Comparison of ENCODE assay signal across 2 cellular contexts in the genomic region with DNA sequence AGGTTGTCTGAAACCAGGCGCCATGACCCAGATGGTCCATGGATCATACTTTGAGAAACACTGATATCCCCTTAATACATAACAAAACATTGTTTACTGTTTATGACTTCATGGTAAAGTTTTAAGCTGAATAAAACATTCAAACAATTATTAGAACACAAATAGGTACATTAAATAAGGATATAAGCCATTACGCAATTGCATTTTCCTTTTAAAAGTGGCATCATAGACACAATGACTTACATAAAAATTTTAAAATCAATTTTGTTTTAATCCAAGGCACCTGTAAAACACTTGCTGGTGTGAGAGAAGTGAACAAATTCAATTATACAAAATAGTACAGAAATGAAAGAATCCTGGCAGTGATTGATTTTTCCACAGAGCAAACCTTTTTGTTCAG.
A peak's percentile ranks its signal among the peaks of the same experiment; 100 is the strongest.
TF ChIP-seq lines count a peak whose summit lies in the region.

No MANE protein-coding gene starts in this region.

TF ChIP-seq in IMR-90, 13 proteins besides CTCF, POLR2A, EP300 and RAD21:
- no peak for TF ChIP-seq NFE2L2 (IDR thresholded peaks at IDR 0.05; ENCODE audit: low read depth, low read length)
- peak; percentile 74 for TF ChIP-seq CEBPB (IDR thresholded peaks at IDR 0.05; ENCODE audit: low read depth, low read length)

TF ChIP-seq in H1, 55 proteins besides CTCF, POLR2A, EP300 and RAD21:
- no peak for TF ChIP-seq KDM4A (IDR thresholded peaks at IDR 0.05; ENCODE audit: low read depth, low read length, severe bottlenecking)
- peak; percentile 23; the same call in 1 of the 2 replicates for TF ChIP-seq CEBPB (IDR thresholded peaks at IDR 0.05; ENCODE audit: low read depth, low read length)
